ENCODE assay signal across 12 cellular contexts in genomic region chr5:93789173-93790070, GRCh38. TPM values are rescaled to one million over a fixed set of nuclear protein-coding genes. Genes with fewer than 3 reads are reported as not detected.
A peak's percentile ranks its signal among the peaks of the same experiment; 100 is the strongest.
DNase-seq lines count a peak whose midpoint lies in the region; ATAC-seq and TF ChIP-seq lines count a peak whose summit lies in the region.
"Had no signal": no experiment of that assay in that cellular context is flagged by ENCODE, and none has a peak within 500 bp of the region (broad histone marks: within the 10 kb centered on the region; RNA-seq: fewer than 3 reads in every experiment).

No MANE protein-coding gene starts in this region.

- peaks cover 8 to 11% of the 10 kb centered on the region in 2 donors for H3K36me3 Mint-ChIP-seq in CD4-positive, alpha-beta memory T cell
- H3K36me3 Mint-ChIP-seq in activated CD8-positive, alpha-beta T cell treated with anti-CD3 and anti-CD28 coated beads, Interleukin-2, amount 10 ng/mL, durations not matched to agents 7 days and 5 days (ENCODE audit: low read depth): no peaks in the 10 kb centered on the region

- no peaks in the 10 kb centered on the region for H3K27me3 Mint-ChIP-seq in CD4-positive, alpha-beta memory T cell
- H3K27me3 Mint-ChIP-seq in activated CD8-positive, alpha-beta T cell treated with anti-CD3 and anti-CD28 coated beads, Interleukin-2, amount 10 ng/mL, durations not matched to agents 7 days and 5 days (ENCODE audit: low read depth): no peaks in the 10 kb centered on the region

- POLR2A ChIA-PET in CD4-positive, alpha-beta memory T cell (lab: Charles Lee; ENCODE audit: partially characterized antibody): no interaction called here
- POLR2A ChIA-PET in activated CD8-positive, alpha-beta T cell treated with anti-CD3 and anti-CD28 coated beads, Interleukin-2, amount 10 ng/mL, durations not matched to agents 7 days and 5 days (lab: Charles Lee): interaction anchor here (0.8 kb wide), 1 partner anchor 17 kb away, joined by 4 read pairs; no protein-coding TSS in a partner anchor

- H3K27ac ChIP-seq in VCaP (no peak overlapping the region), foreskin keratinocyte (no peak overlapping the region)
- no peak overlapping the region for H3K27ac ChIP-seq in CD4-positive, alpha-beta memory T cell (ENCODE audit: low read depth, low read length)
- H3K27ac ChIP-seq: left ventricle myocardium inferior had no signal

- DNase-seq in ACHN (peak; percentile 43), HCEC 1CT (peak; percentile 86), foreskin keratinocyte (peak; percentile 34 to 66), mesenteric fat pad (ENCODE audit: low spot score) (no peak), cerebellar nuclear complex (lab: John Stamatoyannopoulos, UW) (no peak)
- DNase-seq in CD4-positive, alpha-beta memory T cell: no peak
- DNase-seq in activated CD8-positive, alpha-beta T cell treated with anti-CD3 and anti-CD28 coated beads, Interleukin-2, amount 10 ng/mL, durations not matched to agents 7 days and 5 days: no peak
- DNase-seq: effector memory CD4-positive, alpha-beta T cell; left ventricle myocardium inferior; NCI-H345; stimulated activated CD8-positive, alpha-beta memory T cell treated with anti-CD3 and anti-CD28 coated beads, Interleukin-4, amount 100 ng/mL, for 48 hours had no signal

- no peaks in the 10 kb centered on the region for H3K9me3 ChIP-seq in CD4-positive, alpha-beta memory T cell (ENCODE audit: control insufficient read depth in 1 of 2, low read length in 2 of 2)
- H3K9me3 ChIP-seq: left ventricle myocardium inferior had no signal

- CTCF ChIA-PET in CD4-positive, alpha-beta memory T cell (lab: Charles Lee; ENCODE audit: partially characterized antibody): interaction anchor here (2.6 kb wide), 1 partner anchor 11 kb away, joined by 8 read pairs; no protein-coding TSS in a partner anchor
- CTCF ChIA-PET in activated CD8-positive, alpha-beta T cell treated with anti-CD3 and anti-CD28 coated beads, Interleukin-2, amount 10 ng/mL, durations not matched to agents 7 days and 5 days (lab: Charles Lee): interaction anchor here (1.7 kb wide), 1 partner anchor 182 kb away, joined by 4 read pairs; no protein-coding TSS in a partner anchor

- TF ChIP-seq CTCF in VCaP (conservative IDR thresholded peaks at IDR 0.05) (peak; percentile 23), foreskin keratinocyte (conservative IDR thresholded peaks at IDR 0.05) (peak; percentile 54)

- H3K9me3 Mint-ChIP-seq in CD4-positive, alpha-beta memory T cell: no peaks in the 10 kb centered on the region
- no peaks in the 10 kb centered on the region for H3K9me3 Mint-ChIP-seq in activated CD8-positive, alpha-beta T cell treated with anti-CD3 and anti-CD28 coated beads, Interleukin-2, amount 10 ng/mL, durations not matched to agents 7 days and 5 days (ENCODE audit: insufficient read depth)

- intact Hi-C loops in CD4-positive, alpha-beta memory T cell (cut with micrococcal nuclease): no loop called here

- no peak overlapping the region for H3K4me3 Mint-ChIP-seq in CD4-positive, alpha-beta memory T cell
- H3K4me3 Mint-ChIP-seq in activated CD8-positive, alpha-beta T cell treated with anti-CD3 and anti-CD28 coated beads, Interleukin-2, amount 10 ng/mL, durations not matched to agents 7 days and 5 days: no peak overlapping the region

- in situ Hi-C loops in ACHN (cut with HindIII; ENCODE audit: low pct_ligation_motif_present, low pct_unique_long_range_greater_than_20kb, low sequenced_read_pairs): no loop called here

- H3K4me1 Mint-ChIP-seq in CD4-positive, alpha-beta memory T cell: peaks cover 0 to 3% (median under 1%) of the 10 kb centered on the region in 4 donors
- H3K4me1 Mint-ChIP-seq in activated CD8-positive, alpha-beta T cell treated with anti-CD3 and anti-CD28 coated beads, Interleukin-2, amount 10 ng/mL, durations not matched to agents 7 days and 5 days (ENCODE audit: low read depth): no peaks in the 10 kb centered on the region

- H3K4me1 ChIP-seq in foreskin keratinocyte: no peaks in the 10 kb centered on the region
- no peaks in the 10 kb centered on the region for H3K4me1 ChIP-seq in CD4-positive, alpha-beta memory T cell (ENCODE audit: insufficient read depth, low read length)
- H3K4me1 ChIP-seq: left ventricle myocardium inferior had no signal

- H3K4me3 ChIP-seq in CD4-positive, alpha-beta memory T cell (ENCODE audit: low read length in 2 of 2): no peak overlapping the region
- H3K4me3 ChIP-seq: left ventricle myocardium inferior had no signal

- H3K36me3 ChIP-seq in CD4-positive, alpha-beta memory T cell (ENCODE audit: insufficient read depth, low read length): no peaks in the 10 kb centered on the region

- no peak overlapping the region for H3K27ac Mint-ChIP-seq in CD4-positive, alpha-beta memory T cell
- no peak overlapping the region for H3K27ac Mint-ChIP-seq in activated CD8-positive, alpha-beta T cell treated with anti-CD3 and anti-CD28 coated beads, Interleukin-2, amount 10 ng/mL, durations not matched to agents 7 days and 5 days

- ATAC-seq in foreskin keratinocyte: peak; percentile 87
- no peak for ATAC-seq in activated CD8-positive, alpha-beta T cell treated with anti-CD3 and anti-CD28 coated beads, Interleukin-2, amount 10 ng/mL, durations not matched to agents 7 days and 5 days

- H3K27me3 ChIP-seq in foreskin keratinocyte: no peaks in the 10 kb centered on the region
- H3K27me3 ChIP-seq in CD4-positive, alpha-beta memory T cell (ENCODE audit: insufficient read depth, low read length): no peaks in the 10 kb centered on the region

RNA-seq across cellular contexts. Expression of gene POU5F2, which starts 48.0 kb away (rescaled TPM):
- total RNA-seq in foreskin keratinocyte (0.07 and 0.14 TPM in 2 replicates), mesenteric fat pad (1.9 TPM)
- polyA plus RNA-seq in foreskin keratinocyte: not detected in 2 replicates
- 1 to 10 TPM; 1.7 to 1.9 TPM for total RNA-seq in CD4-positive, alpha-beta memory T cell
- polyA plus RNA-seq in CD4-positive, alpha-beta memory T cell: under 1 TPM; 0.08 to 0.28 TPM
- 1 to 10 TPM; 1.1 TPM for total RNA-seq in activated CD8-positive, alpha-beta T cell treated with anti-CD3 and anti-CD28 coated beads, Interleukin-2, amount 10 ng/mL, durations not matched to agents 7 days and 5 days

Comparison
In these comparisons a context has a peak if more than half of its experiments do, and no peak if none do; other contexts are left out.
1. DNase-seq: peak in ACHN (single experiment), HCEC 1CT (single experiment) and foreskin keratinocyte (2 of 2); none in mesenteric fat pad (single experiment), cerebellar nuclear complex (0 of 2), CD4-positive, alpha-beta memory T cell (0 of 5) and activated CD8-positive, alpha-beta T cell treated with anti-CD3 and anti-CD28 coated beads, Interleukin-2, amount 10 ng/mL, durations not matched to agents 7 days and 5 days (single experiment).